ENCODE assay signal across 31 cellular contexts in the genomic region with DNA sequence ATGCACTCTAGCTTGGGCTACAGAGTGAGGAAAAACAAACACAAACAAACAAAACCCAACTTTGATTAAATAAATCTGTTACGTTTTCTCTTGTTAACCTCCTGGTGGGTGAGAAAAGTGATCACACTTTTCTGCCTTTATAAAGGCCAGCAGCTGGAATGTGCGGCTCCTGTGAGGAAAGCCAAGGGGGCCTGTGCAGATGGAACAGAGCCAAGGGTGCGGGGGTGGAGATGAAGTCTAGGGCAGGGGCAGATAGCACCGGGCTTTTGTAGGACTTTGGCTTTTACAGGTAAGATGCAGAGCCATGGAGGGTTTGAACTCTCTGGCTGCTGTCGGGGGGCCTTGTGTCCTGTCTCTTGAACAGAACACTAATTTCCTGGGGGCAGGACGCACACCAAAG. TPM values are rescaled to one million over a fixed set of nuclear protein-coding genes. Genes with fewer than 3 reads are reported as not detected.
A peak's percentile ranks its signal among the peaks of the same experiment; 100 is the strongest.
DNase-seq lines count a peak whose midpoint lies in the region; ATAC-seq, FAIRE-seq and TF ChIP-seq lines count a peak whose summit lies in the region.
"Had no signal": no experiment of that assay in that cellular context is flagged by ENCODE, and none has a peak within 500 bp of the region (broad histone marks: within the 10 kb centered on the region; RNA-seq: fewer than 3 reads in every experiment).

No MANE protein-coding gene starts in this region.

- H3K9me3 Mint-ChIP-seq in astrocyte (ENCODE audit: unreplicated experiment) (no peaks in the 10 kb centered on the region), Caco-2 (ENCODE audit: unreplicated experiment) (no peaks in the 10 kb centered on the region)
- H3K9me3 Mint-ChIP-seq: activated CD4-positive, alpha-beta T cell treated with anti-CD3 and anti-CD28 coated beads, Interleukin-2, amount 10 ng/mL, durations not matched to agents 24 days and 14 days; activated T-cell treated with anti-CD3 and anti-CD28 coated beads, Interleukin-2, amount 50 U/mL, for 24 hours; naive thymus-derived CD4-positive, alpha-beta T cell had no signal

- H3K4me3 ChIP-seq in BE2C (ENCODE audit: low read depth, low read length) = no peak overlapping the region
- no peak overlapping the region for H3K4me3 ChIP-seq in astrocyte (ENCODE audit: insufficient read depth, low read depth, low read length)
- no peak overlapping the region for H3K4me3 ChIP-seq in mucosa of stomach (ENCODE audit: low read length)
- no peak overlapping the region for H3K4me3 ChIP-seq in Caco-2 (ENCODE audit: low read depth, low read length)
- H3K4me3 ChIP-seq in dorsolateral prefrontal cortex = no peak overlapping the region
- H3K4me3 ChIP-seq: GM12878, GM23248, left lung, pancreas, Peyer's patch, right atrium auricular region, SJCRH30, spleen had no signal

- no TSS peak for BruUV-seq in Caco-2 (replicated peaks; lab: Mats Ljungman, UMichigan)

- peak; percentile 58 for DNase-seq in BE2C
- peak; percentile 20 for DNase-seq in D341Med (ENCODE audit: low spot score)
- no peak for DNase-seq in astrocyte (ENCODE audit: low read depth)
- DNase-seq in Caco-2 = no peak
- no peak for DNase-seq in SIG-M5 treated with dmso at 0.1 percent for 504 hours (lab: John Stamatoyannopoulos, UW; ENCODE audit: unreplicated experiment)
- no peak for DNase-seq in dorsolateral prefrontal cortex
- DNase-seq: activated CD4-positive, alpha-beta T cell treated with anti-CD3 and anti-CD28 coated beads, Interleukin-2, amount 10 ng/mL, durations not matched to agents 24 days and 14 days; activated gamma-delta T cell treated with Interleukin-2 at 50 U/mL for 16 hours; activated T-cell treated with anti-CD3 and anti-CD28 coated beads, Interleukin-2, amount 50 U/mL, for 24 hours; cerebellar nuclear complex; EL; GM23248; hypothalamus; left lung; mesenchymal stem cell; naive thymus-derived CD4-positive, alpha-beta T cell; NCI-H1092; NCI-H1930; NCI-H446; pancreas; Peyer's patch; SJCRH30; spleen had no signal

- H3K27ac ChIP-seq in astrocyte (ENCODE audit: low read depth, low read length) (no peak overlapping the region), dorsolateral prefrontal cortex (no peak overlapping the region)
- H3K27ac ChIP-seq: C4-2B, GM23248, left lung, Peyer's patch, right atrium auricular region, SJCRH30, spleen had no signal

- H3K27me3 ChIP-seq in BE2C (no peaks in the 10 kb centered on the region), astrocyte (ENCODE audit: insufficient read depth, low read length) (no peaks in the 10 kb centered on the region), mucosa of stomach (ENCODE audit: control insufficient read depth, insufficient read depth, low read length) (no peaks in the 10 kb centered on the region), Caco-2 (replicated peaks; ENCODE audit: control insufficient read depth, insufficient read depth, low read length) (no peaks in the 10 kb centered on the region), dorsolateral prefrontal cortex (no peaks in the 10 kb centered on the region)
- H3K27me3 ChIP-seq: left lung, pancreas, Peyer's patch, right atrium auricular region, SJCRH30, spleen had no signal

- CTCF ChIA-PET in Caco-2 (lab: Charles Lee) = no interaction called here

- peaks cover 20% of the 10 kb centered on the region for H3K4me1 Mint-ChIP-seq in astrocyte (ENCODE audit: low read depth, unreplicated experiment)
- peaks cover 40% of the 10 kb centered on the region for H3K4me1 Mint-ChIP-seq in Caco-2 (ENCODE audit: low read depth, unreplicated experiment)
- H3K4me1 Mint-ChIP-seq: activated CD4-positive, alpha-beta T cell treated with anti-CD3 and anti-CD28 coated beads, Interleukin-2, amount 10 ng/mL, durations not matched to agents 24 days and 14 days; naive thymus-derived CD4-positive, alpha-beta T cell had no signal

- H3K27me3 Mint-ChIP-seq in astrocyte (ENCODE audit: low read depth, unreplicated experiment) (peaks cover 10% of the 10 kb centered on the region), Caco-2 (ENCODE audit: insufficient read depth, unreplicated experiment) (no peaks in the 10 kb centered on the region)
- H3K27me3 Mint-ChIP-seq: naive thymus-derived CD4-positive, alpha-beta T cell had no signal

- no peaks in the 10 kb centered on the region for H3K36me3 ChIP-seq in BE2C
- no peaks in the 10 kb centered on the region for H3K36me3 ChIP-seq in astrocyte (ENCODE audit: insufficient read depth, low read length)
- no peaks in the 10 kb centered on the region for H3K36me3 ChIP-seq in mucosa of stomach (ENCODE audit: control insufficient read depth, insufficient read depth, low read length)
- no peaks in the 10 kb centered on the region for H3K36me3 ChIP-seq in Caco-2 (ENCODE audit: control insufficient read depth, insufficient read depth, low read length)
- H3K36me3 ChIP-seq: left lung, pancreas, Peyer's patch, right atrium auricular region, SJCRH30, spleen had no signal

- H3K4me3 Mint-ChIP-seq in astrocyte (ENCODE audit: unreplicated experiment) = peak overlapping the region; percentile 21
- H3K4me3 Mint-ChIP-seq in Caco-2 (ENCODE audit: unreplicated experiment) = no peak overlapping the region
- H3K4me3 Mint-ChIP-seq: activated CD4-positive, alpha-beta T cell treated with anti-CD3 and anti-CD28 coated beads, Interleukin-2, amount 10 ng/mL, durations not matched to agents 24 days and 14 days; activated T-cell treated with anti-CD3 and anti-CD28 coated beads, Interleukin-2, amount 50 U/mL, for 24 hours; naive thymus-derived CD4-positive, alpha-beta T cell had no signal

- H3K4me1 ChIP-seq in BE2C (peaks cover 4% of the 10 kb centered on the region), astrocyte (ENCODE audit: insufficient read depth, low read length) (peaks cover 12% of the 10 kb centered on the region), mucosa of stomach (ENCODE audit: control insufficient read depth, insufficient read depth, low read length) (peaks cover 60% of the 10 kb centered on the region), Caco-2 (peaks cover 57% of the 10 kb centered on the region)
- H3K4me1 ChIP-seq: left lung, spleen had no signal

- no peak overlapping the region for H3K27ac Mint-ChIP-seq in astrocyte (ENCODE audit: unreplicated experiment)
- no peak overlapping the region for H3K27ac Mint-ChIP-seq in Caco-2 (ENCODE audit: unreplicated experiment)
- H3K27ac Mint-ChIP-seq: activated CD4-positive, alpha-beta T cell treated with anti-CD3 and anti-CD28 coated beads, Interleukin-2, amount 10 ng/mL, durations not matched to agents 24 days and 14 days; activated T-cell treated with anti-CD3 and anti-CD28 coated beads, Interleukin-2, amount 50 U/mL, for 24 hours; naive thymus-derived CD4-positive, alpha-beta T cell had no signal

- no peak overlapping the region for H2AFZ ChIP-seq in astrocyte (ENCODE audit: low read depth, low read length)
- H2AFZ ChIP-seq: GM23248 had no signal

- intact Hi-C loops in Caco-2 (cut with micrococcal nuclease; ENCODE audit: unreplicated experiment) (no loop called here), dorsolateral prefrontal cortex (cut with DNase I) (no loop called here)

- H3K79me2 ChIP-seq in astrocyte (ENCODE audit: insufficient read depth, low read length) = no peaks in the 10 kb centered on the region

- no peaks in the 10 kb centered on the region for H4K20me1 ChIP-seq in astrocyte (ENCODE audit: insufficient read depth, low read length)

- no peak for FAIRE-seq in astrocyte (lab: Jason Lieb, UNC)
- FAIRE-seq: endothelial cell of umbilical vein, GM12878, pancreas had no signal

- POLR2A ChIA-PET in Caco-2 (lab: Charles Lee) = interaction anchor here (2.1 kb wide), 1 partner anchor 72 kb away, joined by 4 read pairs; a partner anchor contains a TSS

- H3K4me2 ChIP-seq in astrocyte (ENCODE audit: low read length) = no peak overlapping the region

- TF ChIP-seq CTCF in BE2C (IDR thresholded peaks at IDR 0.05; ENCODE audit: low read depth, low read length) = no peak
- no peak for TF ChIP-seq CTCF in astrocyte (IDR thresholded peaks at IDR 0.05; ENCODE audit: insufficient read depth, low read depth, low read length)
- no peak for TF ChIP-seq CTCF in Caco-2 (IDR thresholded peaks at IDR 0.05; ENCODE audit: insufficient read depth in 1 of 2, low read depth in 1 of 2, low read length in 1 of 2, severe bottlenecking in 1 of 2, unreplicated experiment in 1 of 2)
- TF ChIP-seq CTCF in dorsolateral prefrontal cortex (IDR thresholded peaks at IDR 0.05 in 54 of 56, conservative IDR thresholded peaks at IDR 0.05 in 2 of 56; ENCODE audit: low read depth in 1 of 56, partially characterized antibody in 56 of 56) = no peak

- H3K9ac ChIP-seq in astrocyte (ENCODE audit: low read length) = no peak overlapping the region
- peak overlapping the region; percentile 56 for H3K9ac ChIP-seq in mucosa of stomach (ENCODE audit: low read length)
- H3K9ac ChIP-seq: GM23248 had no signal

- no peaks in the 10 kb centered on the region for H3K36me3 Mint-ChIP-seq in astrocyte (ENCODE audit: low read depth, unreplicated experiment)
- H3K36me3 Mint-ChIP-seq in Caco-2 (ENCODE audit: insufficient read depth, unreplicated experiment) = peaks cover 3% of the 10 kb centered on the region
- H3K36me3 Mint-ChIP-seq: naive thymus-derived CD4-positive, alpha-beta T cell had no signal

- ATAC-seq in HG03342 (IDR thresholded peaks at IDR 0.05; ENCODE audit: unreplicated experiment) = no peak
- ATAC-seq: GM12878; left lung; naive thymus-derived CD4-positive, alpha-beta T cell; pancreas had no signal

- H3K9me3 ChIP-seq in BE2C (no peaks in the 10 kb centered on the region), astrocyte (ENCODE audit: insufficient read depth, low read depth, low read length) (no peaks in the 10 kb centered on the region), mucosa of stomach (ENCODE audit: control insufficient read depth, low read length) (no peaks in the 10 kb centered on the region), Caco-2 (0 out of 2 replicates have a peak, but pooled peaks cover 8% of the 10 kb centered on the region)
- H3K9me3 ChIP-seq: left lung, pancreas, Peyer's patch, right atrium auricular region, SJCRH30, spleen had no signal

RNA-seq across cellular contexts. Expression of a gene that starts 40.7 kb away (rescaled TPM):
- 0.25 TPM for polyA plus RNA-seq in BE2C (2012; ENCODE audit: insufficient read depth, insufficient read length, low read depth)
- total RNA-seq in astrocyte (not detected in 2 replicates), Caco-2 (2022) (0.07 TPM in 2 replicates), dorsolateral prefrontal cortex (100 to 1,000 TPM in 3 of 120 experiments, 10 to 100 TPM in 117; 26.2 to 167 (median 58.0) TPM)
- total RNA-seq: activated CD4-positive, alpha-beta T cell treated with anti-CD3 and anti-CD28 coated beads, Interleukin-2, amount 10 ng/mL, durations not matched to agents 24 days and 14 days; activated CD8-positive, alpha-beta memory T cell treated with anti-CD3 and anti-CD28 coated beads for 36 hours; endothelial cell of umbilical vein; GM23248; IMR-90; naive thymus-derived CD4-positive, alpha-beta T cell; spleen had no signal
- polyA plus RNA-seq: endothelial cell of umbilical vein had no signal

Comparison
In these comparisons a context has a peak if more than half of its experiments do, and no peak if none do; other contexts are left out.
1. DNase-seq: peak in BE2C (single experiment) and D341Med (single experiment); none in astrocyte (single experiment), Caco-2 (0 of 2), SIG-M5 treated with dmso at 0.1 percent for 504 hours (single experiment) and dorsolateral prefrontal cortex (0 of 10).
2. RNA of a gene that starts 40.7 kb away (total RNA-seq): 26.2 to 167 TPM in dorsolateral prefrontal cortex; 0.07 TPM in Caco-2 and not detected in astrocyte; every median in the first group is over 10 times any median in the second.